In the genomic region with DNA sequence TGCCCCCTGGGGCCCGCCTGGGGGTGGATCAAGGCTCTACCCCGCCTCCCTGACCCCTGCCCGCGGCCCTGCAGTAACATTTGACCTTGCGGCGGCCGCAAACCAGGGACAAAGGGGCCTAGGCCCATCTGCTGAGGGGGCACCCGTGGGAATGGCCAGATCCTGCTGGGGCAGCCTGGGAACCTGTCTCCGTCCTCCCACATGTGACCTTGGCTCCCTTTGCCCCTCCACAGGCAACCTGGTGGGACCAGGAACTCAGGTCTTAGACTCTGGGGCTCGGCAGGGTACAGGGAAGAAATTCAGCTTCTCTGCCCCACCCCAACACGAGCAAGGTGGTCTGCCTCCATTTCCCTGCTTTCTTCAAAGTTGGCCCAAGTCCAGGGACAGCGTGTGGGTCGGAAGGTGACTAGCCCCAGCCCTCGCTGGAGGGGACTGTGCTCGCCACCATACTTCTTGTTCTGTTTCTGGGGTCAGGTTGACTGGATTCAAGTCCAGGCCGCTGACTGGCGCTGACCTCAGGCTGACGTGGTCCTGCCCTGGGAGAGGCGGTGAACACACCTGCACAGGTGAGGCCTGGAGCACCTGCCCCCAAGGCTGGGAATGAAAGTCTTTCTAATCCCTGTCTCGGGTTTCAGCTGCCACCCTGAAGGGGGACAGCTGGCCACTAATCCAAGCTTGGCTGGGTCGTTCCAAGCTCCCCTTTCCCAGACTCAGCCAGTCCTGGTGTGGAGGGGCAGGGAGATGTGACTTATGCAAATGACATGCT, we compare ENCODE assay signal across 1 cellular context.
TF ChIP-seq lines count a peak whose summit lies in the region.

No MANE protein-coding gene starts in this region.

TF ChIP-seq in HepG2, 621 proteins besides CTCF, POLR2A, EP300 and RAD21 (continued from another document and continues in another):
- TF ChIP-seq MTF2 (CRISPR knock-in tag; IDR thresholded peaks at IDR 0.05; ENCODE audit: borderline replicate concordance) (0 out of 2 replicates have a peak, but pooled peaks have one; percentile 61), ZNF615 (CRISPR knock-in tag; IDR thresholded peaks at IDR 0.05; ENCODE audit: borderline replicate concordance) (0 out of 2 replicates have a peak, but pooled peaks have one; percentile 68), TMF1 (CRISPR knock-in tag; IDR thresholded peaks at IDR 0.05; ENCODE audit: low read depth) (peak; percentile 72), FUBP1 (CRISPR knock-in tag; IDR thresholded peaks at IDR 0.05; ENCODE audit: borderline replicate concordance) (no peak), HNRNPK (IDR thresholded peaks at IDR 0.05; ENCODE audit: low read depth, low read length, poor library complexity, severe bottlenecking) (no peak), RBM22 (optimal IDR thresholded peaks at IDR 0.05; ENCODE audit: low read length) (no peak), MZF1 (CRISPR knock-in tag; IDR thresholded peaks at IDR 0.05; ENCODE audit: borderline replicate concordance) (no peak), ZNF382 (CRISPR knock-in tag; IDR thresholded peaks at IDR 0.05; ENCODE audit: borderline replicate concordance) (no peak), ZSCAN21 (CRISPR knock-in tag; IDR thresholded peaks at IDR 0.05; ENCODE audit: borderline replicate concordance) (peak; percentile 87), AGO2 (optimal IDR thresholded peaks at IDR 0.05; ENCODE audit: low read depth, low read length) (peak; percentile 64), ZNF609 (CRISPR knock-in tag; IDR thresholded peaks at IDR 0.05; ENCODE audit: borderline replicate concordance) (peak; percentile 98), BHLHE40 (IDR thresholded peaks at IDR 0.05; ENCODE audit: low read length) (peak; percentile 47; the same call in 1 of the 2 replicates), ZNF746 (CRISPR knock-in tag; IDR thresholded peaks at IDR 0.05) (peak; percentile 97), KDM3A (CRISPR knock-in tag; IDR thresholded peaks at IDR 0.05; ENCODE audit: low read depth) (peak; percentile 83; the same call in 1 of the 2 replicates), KAT8 (CRISPR knock-in tag; IDR thresholded peaks at IDR 0.05) (peak; percentile 78), SIX4 (CRISPR knock-in tag; IDR thresholded peaks at IDR 0.05) (peak; percentile 77), ZNF777 (CRISPR knock-in tag; IDR thresholded peaks at IDR 0.05) (no peak), ISX (CRISPR knock-in tag; conservative IDR thresholded peaks at IDR 0.05) (no peak), ZNF614 (CRISPR knock-in tag; IDR thresholded peaks at IDR 0.05; ENCODE audit: borderline replicate concordance) (peak; percentile 34; the same call in 1 of the 2 replicates), ZNF256 (CRISPR knock-in tag; conservative IDR thresholded peaks at IDR 0.05) (no peak), ETS1 (CRISPR knock-in tag; IDR thresholded peaks at IDR 0.05) (no peak), ZNF329 (CRISPR knock-in tag; IDR thresholded peaks at IDR 0.05; ENCODE audit: low read depth) (0 out of 2 replicates have a peak, but pooled peaks have one; percentile 47), NR0B2 (CRISPR knock-in tag; IDR thresholded peaks at IDR 0.05) (peak; percentile 77; the same call in 1 of the 2 replicates), ATF2 (CRISPR knock-in tag; IDR thresholded peaks at IDR 0.05) (peak; percentile 80), ZNF567 (CRISPR knock-in tag; IDR thresholded peaks at IDR 0.05; ENCODE audit: borderline replicate concordance) (no peak), XBP1 (CRISPR knock-in tag; IDR thresholded peaks at IDR 0.05) (no peak), ARNTL (CRISPR knock-in tag; IDR thresholded peaks at IDR 0.05) (peak; percentile 92), ZNF337 (CRISPR knock-in tag; IDR thresholded peaks at IDR 0.05; ENCODE audit: borderline replicate concordance, low read depth) (no peak), ZNF251 (CRISPR knock-in tag; IDR thresholded peaks at IDR 0.05) (no peak), TOE1 (CRISPR knock-in tag; IDR thresholded peaks at IDR 0.05) (0 out of 2 replicates have a peak, but pooled peaks have one; percentile 55), ZNF17 (CRISPR knock-in tag; IDR thresholded peaks at IDR 0.05) (no peak), TFE3 (CRISPR knock-in tag; IDR thresholded peaks at IDR 0.05) (peak; percentile 69; the same call in 1 of the 2 replicates), CSRNP1 (CRISPR knock-in tag; IDR thresholded peaks at IDR 0.05) (peak; percentile 50; the same call in 1 of the 2 replicates), ISL2 (CRISPR knock-in tag; IDR thresholded peaks at IDR 0.05) (peak; percentile 89), JUN (CRISPR knock-in tag; IDR thresholded peaks at IDR 0.05) (no peak), NCOA2 (CRISPR knock-in tag; IDR thresholded peaks at IDR 0.05) (peak; percentile 96), RFX5 (IDR thresholded peaks at IDR 0.05; ENCODE audit: low read depth, low read length) (no peak)
- TF ChIP-seq, protein P1, sequence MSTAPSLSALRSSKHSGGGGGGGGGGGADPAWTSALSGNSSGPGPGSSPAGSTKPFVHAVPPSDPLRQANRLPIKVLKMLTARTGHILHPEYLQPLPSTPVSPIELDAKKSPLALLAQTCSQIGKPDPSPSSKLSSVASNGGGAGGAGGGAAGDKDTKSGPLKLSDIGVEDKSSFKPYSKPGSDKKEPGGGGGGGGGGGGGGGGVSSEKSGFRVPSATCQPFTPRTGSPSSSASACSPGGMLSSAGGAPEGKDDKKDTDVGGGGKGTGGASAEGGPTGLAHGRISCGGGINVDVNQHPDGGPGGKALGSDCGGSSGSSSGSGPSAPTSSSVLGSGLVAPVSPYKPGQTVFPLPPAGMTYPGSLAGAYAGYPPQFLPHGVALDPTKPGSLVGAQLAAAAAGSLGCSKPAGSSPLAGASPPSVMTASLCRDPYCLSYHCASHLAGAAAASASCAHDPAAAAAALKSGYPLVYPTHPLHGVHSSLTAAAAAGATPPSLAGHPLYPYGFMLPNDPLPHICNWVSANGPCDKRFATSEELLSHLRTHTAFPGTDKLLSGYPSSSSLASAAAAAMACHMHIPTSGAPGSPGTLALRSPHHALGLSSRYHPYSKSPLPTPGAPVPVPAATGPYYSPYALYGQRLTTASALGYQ (CRISPR knock-in tag; IDR thresholded peaks at IDR 0.05): peak; percentile 98
- TF ChIP-seq, protein P2, sequence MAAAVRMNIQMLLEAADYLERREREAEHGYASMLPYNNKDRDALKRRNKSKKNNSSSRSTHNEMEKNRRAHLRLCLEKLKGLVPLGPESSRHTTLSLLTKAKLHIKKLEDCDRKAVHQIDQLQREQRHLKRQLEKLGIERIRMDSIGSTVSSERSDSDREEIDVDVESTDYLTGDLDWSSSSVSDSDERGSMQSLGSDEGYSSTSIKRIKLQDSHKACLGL (CRISPR knock-in tag; IDR thresholded peaks at IDR 0.05): peak; percentile 63
- TF ChIP-seq, protein P3, sequence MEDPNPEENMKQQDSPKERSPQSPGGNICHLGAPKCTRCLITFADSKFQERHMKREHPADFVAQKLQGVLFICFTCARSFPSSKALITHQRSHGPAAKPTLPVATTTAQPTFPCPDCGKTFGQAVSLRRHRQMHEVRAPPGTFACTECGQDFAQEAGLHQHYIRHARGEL (CRISPR knock-in tag; IDR thresholded peaks at IDR 0.05): 0 out of 2 replicates have a peak, but pooled peaks have one; percentile 69
- TF ChIP-seq, protein P4, sequence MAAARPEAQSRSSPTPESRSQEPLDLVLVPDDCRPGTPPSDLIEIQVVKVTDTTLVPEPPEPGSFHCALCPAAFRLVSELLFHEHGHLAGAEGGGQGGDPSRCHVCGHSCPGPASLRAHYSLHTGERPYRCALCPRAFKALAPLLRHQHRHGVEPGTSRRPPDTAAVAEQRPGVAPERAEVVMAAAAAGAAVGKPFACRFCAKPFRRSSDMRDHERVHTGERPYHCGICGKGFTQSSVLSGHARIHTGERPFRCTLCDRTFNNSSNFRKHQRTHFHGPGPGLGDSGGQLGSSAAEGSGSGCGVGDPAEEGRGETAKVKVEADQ (CRISPR knock-in tag; IDR thresholded peaks at IDR 0.05; ENCODE audit: borderline replicate concordance): peak; percentile 64; the same call in 1 of the 2 replicates
